8 cellular contexts compared by ENCODE assay signal in genomic region chr12:7374423-7375144, GRCh38.
DNase-seq lines count a peak whose midpoint lies in the region; ATAC-seq, FAIRE-seq and TF ChIP-seq lines count a peak whose summit lies in the region.

No MANE protein-coding gene starts in this region.

- 40 to 46% (median 45%) methylated on average over 17 of the region's 17 CpGs for WGBS in small intestine, 3 donors

- H3K27ac ChIP-seq in SJCRH30: no peak overlapping the region
- no peak overlapping the region for H3K27ac ChIP-seq in small intestine (ENCODE audit: low read depth in 1 of 2, low read length in 1 of 2)

- peak; percentile 23 for DNase-seq in DMS 273 treated with DMSO at 0.1 percent for 48 hours (lab: John Stamatoyannopoulos, UW)
- peak; percentile 16 for DNase-seq in HK-2 (ENCODE audit: unreplicated experiment)
- peak; percentile 36 to 38 for DNase-seq in SJCRH30
- DNase-seq in fibroblast of villous mesenchyme (ENCODE audit: low read depth): peak; percentile 39
- peak; percentile 20 for DNase-seq in small intestine
- no peak for DNase-seq in KG1 (lab: John Stamatoyannopoulos, UW)

- H3K36me3 ChIP-seq in SJCRH30 (no peaks in the 10 kb centered on the region), small intestine (ENCODE audit: control insufficient read depth in 2 of 2, insufficient read depth in 2 of 2, low read length in 2 of 2) (no peaks in the 10 kb centered on the region)

- TF ChIP-seq CTCF in fibroblast of villous mesenchyme (IDR thresholded peaks at IDR 0.05; ENCODE audit: insufficient read depth, low read depth, low read length): peak; percentile 65

- H3K9me3 ChIP-seq in SJCRH30 (replicated peaks) (no peaks in the 10 kb centered on the region), small intestine (ENCODE audit: control insufficient read depth, low read depth) (no peaks in the 10 kb centered on the region)

- no peak for ATAC-seq in HG02623 (IDR thresholded peaks at IDR 0.05; ENCODE audit: unreplicated experiment)
- no peak for ATAC-seq in HG02852 (IDR thresholded peaks at IDR 0.05; ENCODE audit: unreplicated experiment)

- FAIRE-seq in small intestine (lab: Jason Lieb, UNC): no peak

- H3K4me1 ChIP-seq in SJCRH30 (peaks cover 16% of the 10 kb centered on the region), small intestine (ENCODE audit: control insufficient read depth in 2 of 2, insufficient read depth in 1 of 2, low read depth in 1 of 2, low read length in 1 of 2) (no peaks in the 10 kb centered on the region)

- H3K27me3 ChIP-seq in SJCRH30 (no peaks in the 10 kb centered on the region), small intestine (ENCODE audit: control insufficient read depth in 2 of 2, insufficient read depth in 2 of 2, low read length in 2 of 2) (no peaks in the 10 kb centered on the region)

- H3K4me3 ChIP-seq in SJCRH30: no peak overlapping the region
- no peak overlapping the region for H3K4me3 ChIP-seq in fibroblast of villous mesenchyme (ENCODE audit: low read depth, low read length)
- H3K4me3 ChIP-seq in small intestine (ENCODE audit: low read depth in 1 of 2, low read length in 2 of 2): no peak overlapping the region
